In the genomic region with DNA sequence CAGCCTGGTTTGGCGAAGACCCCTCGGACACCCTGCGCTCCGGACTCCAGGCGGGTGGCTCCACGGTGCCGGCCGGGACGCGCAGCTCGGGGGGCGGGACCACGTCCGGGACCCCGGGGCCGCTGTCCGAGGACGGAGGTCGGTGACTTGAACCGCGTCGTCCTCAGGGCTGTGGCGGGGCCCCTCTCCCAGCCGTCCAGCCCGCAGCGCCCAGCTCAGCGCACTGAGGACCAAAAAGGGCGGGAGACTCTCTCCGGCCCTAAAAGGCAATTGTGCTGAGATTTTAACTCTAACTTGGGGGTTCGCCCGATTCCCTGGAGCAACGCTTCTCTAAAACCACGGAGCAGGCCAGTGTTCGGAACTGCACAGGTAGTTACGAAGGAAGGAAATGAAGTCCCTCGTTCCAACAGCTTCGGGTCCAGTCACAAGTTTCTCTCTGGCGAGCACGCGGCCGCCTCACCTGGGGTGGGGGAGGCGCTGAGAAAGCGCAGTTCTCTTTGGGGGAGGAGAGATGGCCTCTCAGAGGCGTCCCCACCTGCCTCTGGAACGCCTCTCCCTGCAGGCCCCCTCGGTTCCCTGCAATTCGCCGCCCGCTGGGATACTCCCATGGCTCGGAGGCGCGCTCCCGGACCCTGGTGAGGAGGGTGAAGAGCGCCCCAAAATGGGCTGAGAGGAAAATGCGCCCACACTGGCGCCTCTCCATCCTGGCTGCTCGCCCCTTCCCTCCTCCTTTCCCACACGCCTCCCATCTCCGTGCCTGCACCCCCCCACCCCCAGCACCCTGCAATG, we compare ENCODE assay signal across 10 cellular contexts.
A peak's percentile ranks its signal among the peaks of the same experiment; 100 is the strongest.
DNase-seq lines count a peak whose midpoint lies in the region; ATAC-seq and TF ChIP-seq lines count a peak whose summit lies in the region.
"Had no signal": no experiment of that assay in that cellular context is flagged by ENCODE, and none has a peak within 500 bp of the region (broad histone marks: within the 10 kb centered on the region; RNA-seq: fewer than 3 reads in every experiment).

No MANE protein-coding gene starts in this region.

- peaks cover 7% of the 10 kb centered on the region for H3K4me1 Mint-ChIP-seq in activated T-helper 2 cell treated with anti-CD3 and anti-CD28 coated beads, Interferon-gamma antibody, Interleukin-2, Interleukin-4, amounts not matched to agents 10 μg/mL and 5 μg/mL and 100 μg/mL, durations not matched to agents 14 hours and 24 hours and 36 hours (ENCODE audit: low read depth)
- no peaks in the 10 kb centered on the region for H3K4me1 Mint-ChIP-seq in Caco-2 (ENCODE audit: low read depth, unreplicated experiment)

- H3K36me3 Mint-ChIP-seq in activated T-helper 2 cell treated with anti-CD3 and anti-CD28 coated beads, Interferon-gamma antibody, Interleukin-2, Interleukin-4, amounts not matched to agents 10 μg/mL and 5 μg/mL and 100 μg/mL, durations not matched to agents 14 hours and 24 hours and 36 hours (ENCODE audit: low read depth) = no peaks in the 10 kb centered on the region
- no peaks in the 10 kb centered on the region for H3K36me3 Mint-ChIP-seq in Caco-2 (ENCODE audit: insufficient read depth, unreplicated experiment)

- H3K27ac ChIP-seq in heart left ventricle (no peak overlapping the region), urinary bladder (ENCODE audit: low read depth) (no peak overlapping the region)
- H3K27ac ChIP-seq: PC-9 had no signal

- WGBS in heart left ventricle, 4 donors = 1 to 3% (median 3%) methylated on average over 27 to 59 of the region's 59 CpGs
- 3% methylated on average over 59 of the region's 59 CpGs for WGBS in urinary bladder

- H3K27ac Mint-ChIP-seq in activated T-helper 2 cell treated with anti-CD3 and anti-CD28 coated beads, Interferon-gamma antibody, Interleukin-2, Interleukin-4, amounts not matched to agents 10 μg/mL and 5 μg/mL and 100 μg/mL, durations not matched to agents 14 hours and 24 hours and 36 hours = no peak overlapping the region
- no peak overlapping the region for H3K27ac Mint-ChIP-seq in Caco-2 (ENCODE audit: unreplicated experiment)

- H3K27me3 Mint-ChIP-seq in activated T-helper 2 cell treated with anti-CD3 and anti-CD28 coated beads, Interferon-gamma antibody, Interleukin-2, Interleukin-4, amounts not matched to agents 10 μg/mL and 5 μg/mL and 100 μg/mL, durations not matched to agents 14 hours and 24 hours and 36 hours (ENCODE audit: low read depth) = peaks cover 54% of the 10 kb centered on the region
- H3K27me3 Mint-ChIP-seq in Caco-2 (ENCODE audit: insufficient read depth, unreplicated experiment) = no peaks in the 10 kb centered on the region

- no peak for TF ChIP-seq POLR2A in heart left ventricle (IDR thresholded peaks at IDR 0.05)

- CTCF ChIA-PET in Caco-2 (lab: Charles Lee) = no interaction called here

- BruUV-seq in Caco-2 (replicated peaks; lab: Mats Ljungman, UMichigan) = no TSS peak

- DNase-seq in heart left ventricle (no peak), left ventricle myocardium superior (no peak), mesenteric fat pad (ENCODE audit: low spot score) (peak; percentile 83), HuH-7.5 (ENCODE audit: low spot score) (no peak), Caco-2 (no peak)
- no peak for DNase-seq in activated T-helper 2 cell treated with anti-CD3 and anti-CD28 coated beads, Interferon-gamma antibody, Interleukin-2, Interleukin-4, amounts not matched to agents 10 μg/mL and 5 μg/mL and 100 μg/mL, durations not matched to agents 14 hours and 24 hours and 36 hours (ENCODE audit: low spot score)
- DNase-seq: NCI-H2029, PC-9 had no signal

- no peaks in the 10 kb centered on the region for H3K9me3 Mint-ChIP-seq in activated T-helper 2 cell treated with anti-CD3 and anti-CD28 coated beads, Interferon-gamma antibody, Interleukin-2, Interleukin-4, amounts not matched to agents 10 μg/mL and 5 μg/mL and 100 μg/mL, durations not matched to agents 14 hours and 24 hours and 36 hours
- H3K9me3 Mint-ChIP-seq in Caco-2 (ENCODE audit: unreplicated experiment) = no peaks in the 10 kb centered on the region

- POLR2A ChIA-PET in Caco-2 (lab: Charles Lee) = no interaction called here

- no peaks in the 10 kb centered on the region for H3K9me3 ChIP-seq in heart left ventricle
- H3K9me3 ChIP-seq in Caco-2 = no peaks in the 10 kb centered on the region

- H3K4me3 Mint-ChIP-seq in activated T-helper 2 cell treated with anti-CD3 and anti-CD28 coated beads, Interferon-gamma antibody, Interleukin-2, Interleukin-4, amounts not matched to agents 10 μg/mL and 5 μg/mL and 100 μg/mL, durations not matched to agents 14 hours and 24 hours and 36 hours (ENCODE audit: low read depth) = peak overlapping the region; percentile 26
- H3K4me3 Mint-ChIP-seq in Caco-2 (ENCODE audit: unreplicated experiment) = no peak overlapping the region

- ATAC-seq in heart left ventricle (no peak), left ventricle myocardium superior (no peak), HG03342 (IDR thresholded peaks at IDR 0.05; ENCODE audit: unreplicated experiment) (no peak)

- H3K36me3 ChIP-seq in heart left ventricle (no peaks in the 10 kb centered on the region), urinary bladder (ENCODE audit: insufficient read depth) (no peaks in the 10 kb centered on the region), Caco-2 (ENCODE audit: control insufficient read depth, insufficient read depth, low read length) (no peaks in the 10 kb centered on the region)

- TF ChIP-seq CTCF in heart left ventricle (IDR thresholded peaks at IDR 0.05) (no peak), Caco-2 (IDR thresholded peaks at IDR 0.05; ENCODE audit: insufficient read depth in 1 of 2, low read depth in 1 of 2, low read length in 1 of 2, severe bottlenecking in 1 of 2, unreplicated experiment in 1 of 2) (no peak)

- intact Hi-C loops in heart left ventricle (cut with DNase I) (loop anchor here in 1 of 10 donors (10.0 kb wide), 1 partner anchor 255 kb away; no protein-coding TSS in a partner anchor), left ventricle myocardium superior (cut with micrococcal nuclease) (no loop called here), Caco-2 (cut with micrococcal nuclease; ENCODE audit: unreplicated experiment) (no loop called here)
- intact Hi-C loops in activated T-helper 2 cell treated with anti-CD3 and anti-CD28 coated beads, Interferon-gamma antibody, Interleukin-2, Interleukin-4, amounts not matched to agents 10 μg/mL and 5 μg/mL and 100 μg/mL, durations not matched to agents 14 hours and 24 hours and 36 hours (cut with micrococcal nuclease) = loop anchor here (2.0 to 5.0 kb wide), 3 partner anchors 257 to 1879 kb away; no protein-coding TSS in a partner anchor

- H3K27me3 ChIP-seq in heart left ventricle (peaks cover 40 to 97% (median 88%) of the 10 kb centered on the region in 9 donors), Caco-2 (replicated peaks; ENCODE audit: control insufficient read depth, insufficient read depth, low read length) (no peaks in the 10 kb centered on the region)

- H3K4me3 ChIP-seq in heart left ventricle (peak overlapping the region in 10 of 12 donors; percentile 36 to 66 (median 52)), urinary bladder (ENCODE audit: low read depth, low read length) (peak overlapping the region; percentile 52), Caco-2 (ENCODE audit: low read depth, low read length) (no peak overlapping the region)
- H3K4me3 ChIP-seq: PC-9 had no signal

- H3K4me1 ChIP-seq in heart left ventricle (peaks cover 0 to 70% (median 21%) of the 10 kb centered on the region in 12 donors), urinary bladder (ENCODE audit: insufficient read depth) (peaks cover 6% of the 10 kb centered on the region), Caco-2 (peaks cover 3% of the 10 kb centered on the region; the same call in 1 of the 2 replicates)
